ENCODE assay signal across 8 cellular contexts in the genomic region with DNA sequence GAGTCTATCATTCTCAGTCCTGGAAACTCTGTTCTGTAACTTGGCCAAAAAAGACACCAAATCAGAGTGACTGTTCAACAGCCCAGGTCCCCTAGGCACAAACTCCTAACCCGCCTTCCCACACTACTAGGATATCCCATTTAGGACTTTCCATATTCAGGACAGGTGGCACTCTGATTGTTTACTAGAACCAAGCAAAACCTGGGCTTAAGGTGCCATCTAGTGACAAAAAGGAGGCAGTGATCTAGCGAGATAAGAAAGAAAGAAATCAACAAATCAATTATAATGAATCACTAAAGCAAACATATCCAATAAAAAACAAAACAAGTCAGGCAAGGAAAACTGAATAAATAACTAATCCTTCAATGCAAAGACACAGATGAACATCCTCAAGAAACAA.
DNase-seq lines count a peak whose midpoint lies in the region; ATAC-seq and TF ChIP-seq lines count a peak whose summit lies in the region.

No MANE protein-coding gene starts in this region.

- H3K4me1 Mint-ChIP-seq in WTC11 = no peaks in the 10 kb centered on the region

- H3K79me2 ChIP-seq in DND-41 (ENCODE audit: insufficient read depth, low read length) = no peaks in the 10 kb centered on the region

- DNase-seq in DND-41 = no peak
- peak; percentile 17 for DNase-seq in Jurkat, Clone E6-1 (ENCODE audit: low read depth, low spot score)
- DNase-seq in WTC11 (ENCODE audit: low spot score) = peak; percentile 13
- no peak for DNase-seq in left lung
- DNase-seq in tibial artery = no peak
- DNase-seq in stimulated activated naive CD8-positive, alpha-beta T cell treated with anti-CD3 and anti-CD28 coated beads, Interleukin-15, Interleukin-2, amounts not matched to agents 100 U/mL and 50 U/mL, for 24 hours = no peak

- H3K27me3 ChIP-seq in DND-41 (ENCODE audit: insufficient read depth, low read length, poor library complexity) (no peaks in the 10 kb centered on the region), left lung (no peaks in the 10 kb centered on the region), tibial artery (no peaks in the 10 kb centered on the region)

- no peak overlapping the region for H3K4me3 ChIP-seq in DND-41 (ENCODE audit: low read depth in 1 of 2, low read length in 2 of 2)
- no peak overlapping the region for H3K4me3 ChIP-seq in Jurkat, Clone E6-1 (ENCODE audit: low read length)
- H3K4me3 ChIP-seq in left lung = no peak overlapping the region
- H3K4me3 ChIP-seq in tibial artery = no peak overlapping the region

- no peaks in the 10 kb centered on the region for H3K27me3 Mint-ChIP-seq in WTC11 (ENCODE audit: low read depth)

- H3K27ac Mint-ChIP-seq in WTC11 = no peak overlapping the region

- H3K9me3 Mint-ChIP-seq in WTC11 = peaks cover 8% of the 10 kb centered on the region

- no peak overlapping the region for H2AFZ ChIP-seq in DND-41 (ENCODE audit: low read depth, low read length)

- POLR2A ChIA-PET in WTC11 (lab: Charles Lee) = no interaction called here

- intact Hi-C loops in left lung (cut with DNase I) = no loop called here
- intact Hi-C loops in tibial artery (cut with DNase I; ENCODE audit: low total_unique reads) = no loop called here

- ATAC-seq in DND-41 (ENCODE audit: insufficient read depth, low read depth) (no peak), WTC11 (peak; percentile 95), left lung (peak; percentile 82), GM21515 (IDR thresholded peaks at IDR 0.05; ENCODE audit: unreplicated experiment) (no peak), HG02981 (IDR thresholded peaks at IDR 0.05; ENCODE audit: unreplicated experiment) (no peak)
- no peak for ATAC-seq in stimulated activated naive CD8-positive, alpha-beta T cell treated with anti-CD3 and anti-CD28 coated beads, Interleukin-15, Interleukin-2, amounts not matched to agents 100 U/mL and 50 U/mL, for 24 hours

- no peak overlapping the region for H3K4me2 ChIP-seq in DND-41 (ENCODE audit: insufficient read depth, low read length)

- no peak overlapping the region for H3K27ac ChIP-seq in DND-41 (ENCODE audit: low read length)
- H3K27ac ChIP-seq in left lung = no peak overlapping the region
- H3K27ac ChIP-seq in tibial artery = no peak overlapping the region

- no peak overlapping the region for H3K4me3 Mint-ChIP-seq in WTC11

- H4K20me1 ChIP-seq in DND-41 (ENCODE audit: insufficient read depth, low read length) = no peaks in the 10 kb centered on the region

- TF ChIP-seq CTCF in DND-41 (IDR thresholded peaks at IDR 0.05; ENCODE audit: borderline replicate concordance, extremely low read depth, low read length, poor library complexity, severe bottlenecking) (peak; percentile 63), WTC11 (IDR thresholded peaks at IDR 0.05) (peak; percentile 31), left lung (IDR thresholded peaks at IDR 0.05) (peak in 1 of 2 donors; percentile 16), tibial artery (IDR thresholded peaks at IDR 0.05) (no peak)

- H3K9me3 ChIP-seq in DND-41 (ENCODE audit: insufficient read depth, low read length, severe bottlenecking) (peaks cover 14% of the 10 kb centered on the region), left lung (peaks cover 0 to 18% of the 10 kb centered on the region in 2 donors), tibial artery (peaks cover 0 to 12% (median 7%) of the 10 kb centered on the region in 3 donors)

- CTCF ChIA-PET in WTC11 (lab: Charles Lee) = interaction anchor here (0.7 to 1.5 kb wide), 4 partner anchors 448 to 757 kb away, joined by 3 to 6 read pairs (median 5); no protein-coding TSS in a partner anchor

- H3K4me1 ChIP-seq in DND-41 (ENCODE audit: insufficient read depth, low read length) = no peaks in the 10 kb centered on the region
- H3K4me1 ChIP-seq in left lung = no peaks in the 10 kb centered on the region
- H3K4me1 ChIP-seq in tibial artery = no peaks in the 10 kb centered on the region

- H3K36me3 Mint-ChIP-seq in WTC11 = peaks cover 6% of the 10 kb centered on the region

- H3K36me3 ChIP-seq in DND-41 (ENCODE audit: insufficient read depth, low read length) (no peaks in the 10 kb centered on the region), left lung (no peaks in the 10 kb centered on the region), tibial artery (no peaks in the 10 kb centered on the region)

- no peak overlapping the region for H3K9ac ChIP-seq in DND-41 (ENCODE audit: low read depth, low read length)

TF ChIP-seq in WTC11, 78 proteins besides CTCF, POLR2A, EP300 and RAD21 (continues in another document):
- TF ChIP-seq E2F4 (CRISPR knock-in tag; IDR thresholded peaks at IDR 0.05; ENCODE audit: borderline replicate concordance, low read depth) (no peak), ZNF121 (CRISPR knock-in tag; IDR thresholded peaks at IDR 0.05) (no peak), ATF3 (CRISPR knock-in tag; conservative IDR thresholded peaks at IDR 0.05) (no peak), ESRRA (CRISPR knock-in tag; IDR thresholded peaks at IDR 0.05; ENCODE audit: borderline replicate concordance) (no peak), RELA (CRISPR knock-in tag; IDR thresholded peaks at IDR 0.05; ENCODE audit: borderline replicate concordance) (no peak), ZBTB43 (CRISPR knock-in tag; IDR thresholded peaks at IDR 0.05) (no peak), PRDM15 (CRISPR knock-in tag; IDR thresholded peaks at IDR 0.05) (no peak), ZNF219 (CRISPR knock-in tag; IDR thresholded peaks at IDR 0.05; ENCODE audit: borderline replicate concordance) (no peak), ZNF232 (CRISPR knock-in tag; IDR thresholded peaks at IDR 0.05) (no peak), ZNF396 (CRISPR knock-in tag; IDR thresholded peaks at IDR 0.05; ENCODE audit: borderline replicate concordance) (no peak)

Comparison
In these comparisons a context has a peak if more than half of its experiments do, and no peak if none do; other contexts are left out.
1. ATAC-seq: peak in WTC11 (single experiment) and left lung (single experiment); none in DND-41 (single experiment), GM21515 (single experiment), stimulated activated naive CD8-positive, alpha-beta T cell treated with anti-CD3 and anti-CD28 coated beads, Interleukin-15, Interleukin-2, amounts not matched to agents 100 U/mL and 50 U/mL, for 24 hours (single experiment) and HG02981 (single experiment).
2. DNase-seq: peak in Jurkat, Clone E6-1 (single experiment) and WTC11 (single experiment); none in DND-41 (single experiment), left lung (0 of 2), tibial artery (0 of 2) and stimulated activated naive CD8-positive, alpha-beta T cell treated with anti-CD3 and anti-CD28 coated beads, Interleukin-15, Interleukin-2, amounts not matched to agents 100 U/mL and 50 U/mL, for 24 hours (single experiment).
3. CTCF ChIP-seq: peak in DND-41 (single experiment) and WTC11 (single experiment); none in tibial artery (0 of 2).